In the genomic region with DNA sequence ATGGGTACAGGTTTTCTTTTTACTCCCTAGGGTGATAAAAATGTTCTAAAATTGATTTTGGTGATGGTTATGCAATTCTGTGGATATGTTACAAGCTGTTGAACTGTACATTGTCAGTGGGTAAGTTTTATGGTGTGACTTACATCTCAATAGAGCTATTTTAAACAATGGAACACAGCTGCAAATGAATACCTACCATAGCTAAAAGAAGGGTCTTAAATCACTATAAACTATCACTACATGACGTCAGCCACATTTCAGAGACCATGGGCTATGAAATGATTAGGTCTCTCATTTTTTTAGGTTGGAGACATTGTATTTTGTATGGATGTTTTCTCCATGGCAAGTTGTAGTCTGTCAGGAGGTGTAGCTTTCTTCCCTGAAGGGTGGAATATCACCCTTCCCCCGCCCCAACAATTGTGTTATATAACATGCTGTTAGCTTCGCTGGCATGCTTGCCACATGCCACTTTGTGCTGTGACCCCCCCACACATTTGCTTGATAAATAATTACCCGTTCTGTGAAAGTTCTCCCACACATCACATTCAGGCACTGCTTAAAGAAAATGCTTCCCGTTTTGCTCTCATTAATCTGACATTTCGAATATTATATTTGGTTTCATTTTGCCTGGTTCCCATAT, we compare ENCODE assay signal across 13 cellular contexts.
"Had no signal": no experiment of that assay in that cellular context is flagged by ENCODE, and none has a peak within 500 bp of the region (broad histone marks: within the 10 kb centered on the region; RNA-seq: fewer than 3 reads in every experiment).

No MANE protein-coding gene starts in this region.

- H3K9me3 ChIP-seq: sigmoid colon had no signal

- ATAC-seq: activated CD4-positive, alpha-beta T cell treated with anti-CD3 and anti-CD28 coated beads for 36 hours; activated T-cell treated with anti-CD3 and anti-CD28 coated beads, Interleukin-2, amount 50 U/mL, for 72 hours; lower lobe of right lung had no signal

- H3K4me3 ChIP-seq: esophagus squamous epithelium, lower lobe of right lung, sigmoid colon had no signal

- H3K27me3 ChIP-seq: esophagus squamous epithelium, sigmoid colon had no signal

- H3K4me1 ChIP-seq: esophagus squamous epithelium, lower lobe of right lung had no signal

- H3K27ac ChIP-seq: esophagus squamous epithelium, lower lobe of right lung, sigmoid colon, WERI-Rb-1 had no signal

- DNase-seq: activated CD4-positive, alpha-beta memory T cell treated with anti-CD3 and anti-CD28 coated beads, Interleukin-2, amount 10 ng/mL, durations not matched to agents 7 days and 5 days; activated CD4-positive, alpha-beta T cell treated with anti-CD3 and anti-CD28 coated beads for 36 hours; activated naive CD8-positive, alpha-beta T cell treated with anti-CD3 and anti-CD28 coated beads, Interleukin-2, amount 10 ng/mL, durations not matched to agents 7 days and 5 days; activated T-cell treated with anti-CD3 and anti-CD28 coated beads, Interleukin-2, amount 50 U/mL, for 72 hours; aorta; esophagus squamous epithelium; foreskin melanocyte; lower lobe of right lung; naive B cell; sigmoid colon; stimulated activated CD4-positive, alpha-beta T cell treated with anti-CD3 and anti-CD28 coated beads, Interleukin-4, amount 100 ng/mL, for 1 hour; T-helper 9 cell; WERI-Rb-1 had no signal

- H3K36me3 ChIP-seq: lower lobe of right lung had no signal
